In genomic region chr14:89881839-89882238, GRCh38 we compare ENCODE assay signal across 22 cellular contexts.
DNase-seq lines count a peak whose midpoint lies in the region; ATAC-seq and TF ChIP-seq lines count a peak whose summit lies in the region.
"Had no signal": no experiment of that assay in that cellular context is flagged by ENCODE, and none has a peak within 500 bp of the region (broad histone marks: within the 10 kb centered on the region; RNA-seq: fewer than 3 reads in every experiment).

No MANE protein-coding gene starts in this region.

- H3F3A ChIP-seq in SU-DHL-6 (ENCODE audit: insufficient read depth): no peaks in the 10 kb centered on the region

- peak; percentile 74 for ATAC-seq in GM19043 (IDR thresholded peaks at IDR 0.05; ENCODE audit: low read depth, unreplicated experiment)
- ATAC-seq in GM21576 (IDR thresholded peaks at IDR 0.05; ENCODE audit: unreplicated experiment): peak; percentile 81
- ATAC-seq in HG03103 (IDR thresholded peaks at IDR 0.05; ENCODE audit: low read depth, unreplicated experiment): peak; percentile 56
- ATAC-seq: esophagus mucosa, K562, lower lobe of right lung, Panc1 had no signal

- no peak for TF ChIP-seq EP300 in sigmoid colon (IDR thresholded peaks at IDR 0.05)

- no peak for TF ChIP-seq POLR2A in sigmoid colon (IDR thresholded peaks at IDR 0.05)

- H3K4me3 ChIP-seq in SU-DHL-6 (ENCODE audit: insufficient read depth, low read length, poor library complexity, severe bottlenecking): no peak overlapping the region
- no peak overlapping the region for H3K4me3 ChIP-seq in sigmoid colon
- no peak overlapping the region for H3K4me3 ChIP-seq in tibial artery
- H3K4me3 ChIP-seq: cardiac muscle cell, K562, lower lobe of right lung, testis had no signal

- no peaks in the 10 kb centered on the region for H3K9me3 ChIP-seq in SU-DHL-6 (ENCODE audit: insufficient read depth, low read length)
- H3K9me3 ChIP-seq in sigmoid colon: no peaks in the 10 kb centered on the region
- no peaks in the 10 kb centered on the region for H3K9me3 ChIP-seq in tibial artery
- H3K9me3 ChIP-seq: lower lobe of right lung, SK-N-SH, testis had no signal

- intact Hi-C loops in sigmoid colon (cut with DNase I) (no loop called here), tibial artery (cut with DNase I; ENCODE audit: low total_unique reads) (no loop called here)

- TF ChIP-seq CTCF in SU-DHL-6 (IDR thresholded peaks at IDR 0.05; ENCODE audit: insufficient read depth, low read length, poor library complexity, severe bottlenecking): no peak
- TF ChIP-seq CTCF in sigmoid colon (IDR thresholded peaks at IDR 0.05): no peak
- TF ChIP-seq CTCF in tibial artery (IDR thresholded peaks at IDR 0.05): no peak

- no peak for DNase-seq in HuH-7.5 (ENCODE audit: low spot score)
- DNase-seq in sigmoid colon: no peak
- no peak for DNase-seq in tibial artery
- no peak for DNase-seq in activated CD4-positive, alpha-beta T cell treated with anti-CD3 and anti-CD28 coated beads for 4 hours
- DNase-seq: activated CD4-positive, CD25-positive, alpha-beta regulatory T cell treated with anti-CD3 and anti-CD28 coated beads, Interleukin-2, amount 50 U/mL, for 72 hours; EL; lower lobe of right lung; NCI-H1092; NCI-H2107; NCI-H526 treated with DMSO at 0.1 percent for 48 hours; SK-N-SH; small intestine; T1000; testis had no signal

- H3K4me1 ChIP-seq in sigmoid colon (no peaks in the 10 kb centered on the region), tibial artery (no peaks in the 10 kb centered on the region)
- H3K4me1 ChIP-seq: lower lobe of right lung, testis had no signal

- no peaks in the 10 kb centered on the region for H3K9me2 ChIP-seq in SU-DHL-6 (replicated peaks; ENCODE audit: insufficient read depth, low read length)
- H3K9me2 ChIP-seq: SK-N-SH had no signal

- no peak overlapping the region for H3K9ac ChIP-seq in SU-DHL-6 (ENCODE audit: low read length)
- H3K9ac ChIP-seq: SK-N-SH had no signal

- H3K27ac ChIP-seq in SU-DHL-6 (ENCODE audit: low read depth, low read length) (no peak overlapping the region), sigmoid colon (no peak overlapping the region), tibial artery (no peak overlapping the region)
- H3K27ac ChIP-seq: cardiac muscle cell, lower lobe of right lung, testis had no signal

- no peak overlapping the region for H2AFZ ChIP-seq in SU-DHL-6 (ENCODE audit: low read depth, low read length, severe bottlenecking)

- no peaks in the 10 kb centered on the region for H3K27me3 ChIP-seq in SU-DHL-6 (ENCODE audit: low read length)
- no peaks in the 10 kb centered on the region for H3K27me3 ChIP-seq in sigmoid colon
- no peaks in the 10 kb centered on the region for H3K27me3 ChIP-seq in tibial artery
- H3K27me3 ChIP-seq: cardiac muscle cell, testis had no signal

- no peaks in the 10 kb centered on the region for H3K79me2 ChIP-seq in SU-DHL-6 (ENCODE audit: insufficient read depth, low read length)

- H3K4me2 ChIP-seq in SU-DHL-6 (ENCODE audit: low read depth, low read length, poor library complexity, severe bottlenecking): peak overlapping the region; percentile 25
- H3K4me2 ChIP-seq: SK-N-SH had no signal

- 87 to 93% methylated on average over 1 of the region's 1 CpG for WGBS in sigmoid colon, 2 donors

- no peaks in the 10 kb centered on the region for H4K20me1 ChIP-seq in SU-DHL-6 (ENCODE audit: low read depth, low read length)

- no peaks in the 10 kb centered on the region for H3K36me3 ChIP-seq in SU-DHL-6 (ENCODE audit: low read length)
- H3K36me3 ChIP-seq in sigmoid colon: no peaks in the 10 kb centered on the region
- H3K36me3 ChIP-seq in tibial artery: no peaks in the 10 kb centered on the region
- H3K36me3 ChIP-seq: cardiac muscle cell, lower lobe of right lung had no signal
